Comparison of ENCODE assay signal across 8 cellular contexts in the genomic region with DNA sequence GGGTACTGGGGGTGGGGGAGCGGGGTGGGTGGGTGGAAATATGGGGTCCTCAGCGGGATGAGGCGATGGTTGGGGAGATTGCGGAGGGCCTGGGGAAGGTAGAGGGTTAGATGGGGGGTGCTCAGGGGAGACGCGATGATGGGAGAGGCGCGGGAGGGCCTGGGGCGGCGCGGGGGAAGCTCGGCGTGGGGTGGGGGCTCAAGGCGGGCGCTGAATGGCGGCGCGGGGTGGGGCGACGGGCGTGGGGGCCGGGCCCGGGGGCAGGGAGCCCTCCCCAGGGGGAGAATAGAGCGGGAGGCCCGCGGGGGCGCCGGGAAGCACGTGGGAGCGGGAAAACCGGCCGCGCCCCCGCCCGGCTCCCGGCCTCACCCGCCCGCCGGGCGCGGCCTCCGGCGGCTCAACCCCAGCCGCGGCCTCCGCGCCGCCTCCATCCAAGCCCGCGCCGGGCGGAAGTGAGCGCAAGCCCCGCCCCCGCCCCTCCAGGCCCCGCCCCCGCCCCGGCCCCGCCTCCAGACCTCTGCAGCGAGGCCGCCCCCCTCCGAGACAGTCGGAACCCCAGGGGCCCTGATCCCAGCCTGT. TPM values are rescaled to one million over a fixed set of nuclear protein-coding genes. Genes with fewer than 3 reads are reported as not detected.
DNase-seq lines count a peak whose midpoint lies in the region; ATAC-seq and TF ChIP-seq lines count a peak whose summit lies in the region.

A gene with protein sequence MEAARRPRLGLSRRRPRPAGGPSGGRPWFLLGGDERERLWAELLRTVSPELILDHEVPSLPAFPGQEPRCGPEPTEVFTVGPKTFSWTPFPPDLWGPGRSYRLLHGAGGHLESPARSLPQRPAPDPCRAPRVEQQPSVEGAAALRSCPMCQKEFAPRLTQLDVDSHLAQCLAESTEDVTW (minus strand): TSS at position 454 of the 579 bp plus-strand sequence. CDS start 23 bp downstream, at position 431.

- peaks cover 9% of the 10 kb centered on the region for H3K4me1 Mint-ChIP-seq in WTC11

- in situ Hi-C loops in GM23248 (cut with MboI), result loop anchor here (25.0 kb wide), 1 partner anchor 318 kb away; no protein-coding TSS in a partner anchor

- H3K27ac ChIP-seq in GM23248, result peak within 1 kb of the TSS; percentile 81
- peak within 1 kb of the TSS; percentile 92 for H3K27ac ChIP-seq in lower lobe of right lung

- H3K4me2 ChIP-seq in GM23248 (ENCODE audit: unreplicated experiment), result peak within 1 kb of the TSS; percentile 98

- intact Hi-C loops in lower lobe of right lung (cut with DNase I), result no loop called here

- H3K9me3 Mint-ChIP-seq in WTC11, result no peaks in the 10 kb centered on the region

- POLR2A ChIA-PET in WTC11 (lab: Charles Lee), result interaction anchor here (0.7 to 2.1 kb wide), 6 partner anchors 10 to 187 kb away, joined by 3 to 6 read pairs (median 3); no protein-coding TSS in a partner anchor

- H3K27me3 ChIP-seq in GM23248 (replicated peaks; ENCODE audit: insufficient read depth) (no peaks in the 10 kb centered on the region), lower lobe of right lung (ENCODE audit: low read depth) (no peaks in the 10 kb centered on the region)

- peak within 1 kb of the TSS; percentile 79 for H3K4me3 Mint-ChIP-seq in WTC11

- peaks cover 21% of the 10 kb centered on the region for H3K4me1 ChIP-seq in GM23248 (ENCODE audit: insufficient read depth)
- H3K4me1 ChIP-seq in lower lobe of right lung, result peaks cover 62% of the 10 kb centered on the region

- peaks cover 2% of the 10 kb centered on the region; the same call in 1 of the 2 replicates for H3K36me3 Mint-ChIP-seq in WTC11

- peak within 1 kb of the TSS; percentile 77 for H3K9ac ChIP-seq in GM23248

- no peaks in the 10 kb centered on the region for H3K9me2 ChIP-seq in GM23248 (ENCODE audit: insufficient read depth)

- peaks cover 35% of the 10 kb centered on the region for H3K79me2 ChIP-seq in GM23248 (ENCODE audit: insufficient read depth)

- ATAC-seq in WTC11 (peak; percentile 23), lower lobe of right lung (peak; percentile 73 to 74)

- peak within 1 kb of the TSS; percentile 87 for H2AFZ ChIP-seq in GM23248

- CTCF ChIA-PET in WTC11 (lab: Charles Lee), result interaction anchor here (0.6 to 3.6 kb wide), 60 partner anchors 9 to 1599 kb away, joined by 3 to 170 read pairs (median 5); a partner anchor contains a TSS

- H3K27me3 Mint-ChIP-seq in WTC11 (ENCODE audit: low read depth), result no peaks in the 10 kb centered on the region; the same call in 1 of the 2 replicates

- H3K4me3 ChIP-seq in GM23248, result peak within 1 kb of the TSS; percentile 85
- peak within 1 kb of the TSS; percentile 72 for H3K4me3 ChIP-seq in lower lobe of right lung

- H4K20me1 ChIP-seq in GM23248 (ENCODE audit: insufficient read depth), result no peaks in the 10 kb centered on the region

- peak within 1 kb of the TSS; percentile 80; the same call in 1 of the 2 replicates for H3K27ac Mint-ChIP-seq in WTC11

- no peak for TF ChIP-seq CTCF in WTC11 (IDR thresholded peaks at IDR 0.05)
- TF ChIP-seq CTCF in lower lobe of right lung (IDR thresholded peaks at IDR 0.05), result no peak

- no peaks in the 10 kb centered on the region for H3K36me3 ChIP-seq in GM23248 (ENCODE audit: low read depth)
- no peaks in the 10 kb centered on the region for H3K36me3 ChIP-seq in lower lobe of right lung

- 6% methylated on average over 38 of the region's 63 CpGs; no CpG with 5 or more reads in 1 of the 2 experiments for WGBS in GM23248 (ENCODE audit: low coverage in 1 of 2, low lambda C conversion rate in 2 of 2, missing lambda C conversion rate in 2 of 2), 2 experiments

- H3K9me3 ChIP-seq in GM23248 (ENCODE audit: low read depth) (no peaks in the 10 kb centered on the region), lower lobe of right lung (no peaks in the 10 kb centered on the region)

- DNase-seq in NCI-H1417 (lab: John Stamatoyannopoulos, UW) (peak; percentile 59 to 81 (median 80)), NCI-H1417 treated with DMSO at 0.1 percent for 48 hours (lab: John Stamatoyannopoulos, UW) (no peak), GM23248 (peak; percentile 91), Kasumi-1 (lab: John Stamatoyannopoulos, UW) (peak; percentile 24 to 29), WTC11 (ENCODE audit: low spot score) (peak; percentile 60), ecto neural progenitor cell (ENCODE audit: low spot score) (peak; percentile 93), lower lobe of right lung (no peak)
- peak; percentile 74 for DNase-seq in stimulated activated CD8-positive, alpha-beta memory T cell treated with anti-CD3 and anti-CD28 coated beads, Interleukin-12 subunit alpha, Interleukin-12 subunit beta, amount 100 ng/mL, for 4 hours (ENCODE audit: low read depth)

- H3F3A ChIP-seq in GM23248 (ENCODE audit: insufficient read depth), result peaks cover 20% of the 10 kb centered on the region

TF ChIP-seq in WTC11, 78 proteins besides CTCF, POLR2A, EP300 and RAD21:
- TF ChIP-seq ZNF423 (CRISPR knock-in tag; IDR thresholded peaks at IDR 0.05) (no peak), ZBTB21 (CRISPR knock-in tag; IDR thresholded peaks at IDR 0.05; ENCODE audit: borderline replicate concordance) (no peak), NFATC4 (CRISPR knock-in tag; IDR thresholded peaks at IDR 0.05) (no peak), FOXK1 (CRISPR knock-in tag; IDR thresholded peaks at IDR 0.05) (no peak), CREM (CRISPR knock-in tag; IDR thresholded peaks at IDR 0.05) (no peak)
- TF ChIP-seq, protein P1, sequence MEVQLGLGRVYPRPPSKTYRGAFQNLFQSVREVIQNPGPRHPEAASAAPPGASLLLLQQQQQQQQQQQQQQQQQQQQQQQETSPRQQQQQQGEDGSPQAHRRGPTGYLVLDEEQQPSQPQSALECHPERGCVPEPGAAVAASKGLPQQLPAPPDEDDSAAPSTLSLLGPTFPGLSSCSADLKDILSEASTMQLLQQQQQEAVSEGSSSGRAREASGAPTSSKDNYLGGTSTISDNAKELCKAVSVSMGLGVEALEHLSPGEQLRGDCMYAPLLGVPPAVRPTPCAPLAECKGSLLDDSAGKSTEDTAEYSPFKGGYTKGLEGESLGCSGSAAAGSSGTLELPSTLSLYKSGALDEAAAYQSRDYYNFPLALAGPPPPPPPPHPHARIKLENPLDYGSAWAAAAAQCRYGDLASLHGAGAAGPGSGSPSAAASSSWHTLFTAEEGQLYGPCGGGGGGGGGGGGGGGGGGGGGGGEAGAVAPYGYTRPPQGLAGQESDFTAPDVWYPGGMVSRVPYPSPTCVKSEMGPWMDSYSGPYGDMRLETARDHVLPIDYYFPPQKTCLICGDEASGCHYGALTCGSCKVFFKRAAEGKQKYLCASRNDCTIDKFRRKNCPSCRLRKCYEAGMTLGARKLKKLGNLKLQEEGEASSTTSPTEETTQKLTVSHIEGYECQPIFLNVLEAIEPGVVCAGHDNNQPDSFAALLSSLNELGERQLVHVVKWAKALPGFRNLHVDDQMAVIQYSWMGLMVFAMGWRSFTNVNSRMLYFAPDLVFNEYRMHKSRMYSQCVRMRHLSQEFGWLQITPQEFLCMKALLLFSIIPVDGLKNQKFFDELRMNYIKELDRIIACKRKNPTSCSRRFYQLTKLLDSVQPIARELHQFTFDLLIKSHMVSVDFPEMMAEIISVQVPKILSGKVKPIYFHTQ (CRISPR knock-in tag; IDR thresholded peaks at IDR 0.05), result no peak
- TF ChIP-seq, protein P2, sequence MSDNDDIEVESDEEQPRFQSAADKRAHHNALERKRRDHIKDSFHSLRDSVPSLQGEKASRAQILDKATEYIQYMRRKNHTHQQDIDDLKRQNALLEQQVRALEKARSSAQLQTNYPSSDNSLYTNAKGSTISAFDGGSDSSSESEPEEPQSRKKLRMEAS (CRISPR knock-in tag; IDR thresholded peaks at IDR 0.05), result no peak
- TF ChIP-seq, protein P3, sequence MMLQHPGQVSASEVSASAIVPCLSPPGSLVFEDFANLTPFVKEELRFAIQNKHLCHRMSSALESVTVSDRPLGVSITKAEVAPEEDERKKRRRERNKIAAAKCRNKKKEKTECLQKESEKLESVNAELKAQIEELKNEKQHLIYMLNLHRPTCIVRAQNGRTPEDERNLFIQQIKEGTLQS (CRISPR knock-in tag; conservative IDR thresholded peaks at IDR 0.05), result no peak
- TF ChIP-seq, protein P4, sequence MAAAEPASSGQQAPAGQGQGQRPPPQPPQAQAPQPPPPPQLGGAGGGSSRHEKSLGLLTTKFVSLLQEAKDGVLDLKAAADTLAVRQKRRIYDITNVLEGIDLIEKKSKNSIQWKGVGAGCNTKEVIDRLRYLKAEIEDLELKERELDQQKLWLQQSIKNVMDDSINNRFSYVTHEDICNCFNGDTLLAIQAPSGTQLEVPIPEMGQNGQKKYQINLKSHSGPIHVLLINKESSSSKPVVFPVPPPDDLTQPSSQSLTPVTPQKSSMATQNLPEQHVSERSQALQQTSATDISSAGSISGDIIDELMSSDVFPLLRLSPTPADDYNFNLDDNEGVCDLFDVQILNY (CRISPR knock-in tag; IDR thresholded peaks at IDR 0.05), result no peak

RNA-seq across cellular contexts. Expression of the gene that starts here (rescaled TPM):
- total RNA-seq in GM23248 (2014; rRNA removed; shearing (Covaris generic)), result 33.4 and 34.5 TPM in 2 replicates
- polyA plus RNA-seq in GM23248 (2016; fragmentation: Nextera tagmentation; extraction: Ambion mirVana), result 122 and 127 TPM in 2 replicates
- total RNA-seq in WTC11 (2021) (133 to 151 TPM (median 150 TPM) in 3 replicates), lower lobe of right lung (50.9 TPM)

Comparison
In these comparisons a context has a peak if more than half of its experiments do, and no peak if none do; other contexts are left out.
1. DNase-seq: peak in NCI-H1417 (3 of 3), GM23248 (single experiment), Kasumi-1 (2 of 2), WTC11 (single experiment), ecto neural progenitor cell (single experiment) and stimulated activated CD8-positive, alpha-beta memory T cell treated with anti-CD3 and anti-CD28 coated beads, Interleukin-12 subunit alpha, Interleukin-12 subunit beta, amount 100 ng/mL, for 4 hours (single experiment); none in NCI-H1417 treated with DMSO at 0.1 percent for 48 hours (single experiment) and lower lobe of right lung (single experiment).